Comparison of ENCODE assay signal across 2 cellular contexts in the genomic region with DNA sequence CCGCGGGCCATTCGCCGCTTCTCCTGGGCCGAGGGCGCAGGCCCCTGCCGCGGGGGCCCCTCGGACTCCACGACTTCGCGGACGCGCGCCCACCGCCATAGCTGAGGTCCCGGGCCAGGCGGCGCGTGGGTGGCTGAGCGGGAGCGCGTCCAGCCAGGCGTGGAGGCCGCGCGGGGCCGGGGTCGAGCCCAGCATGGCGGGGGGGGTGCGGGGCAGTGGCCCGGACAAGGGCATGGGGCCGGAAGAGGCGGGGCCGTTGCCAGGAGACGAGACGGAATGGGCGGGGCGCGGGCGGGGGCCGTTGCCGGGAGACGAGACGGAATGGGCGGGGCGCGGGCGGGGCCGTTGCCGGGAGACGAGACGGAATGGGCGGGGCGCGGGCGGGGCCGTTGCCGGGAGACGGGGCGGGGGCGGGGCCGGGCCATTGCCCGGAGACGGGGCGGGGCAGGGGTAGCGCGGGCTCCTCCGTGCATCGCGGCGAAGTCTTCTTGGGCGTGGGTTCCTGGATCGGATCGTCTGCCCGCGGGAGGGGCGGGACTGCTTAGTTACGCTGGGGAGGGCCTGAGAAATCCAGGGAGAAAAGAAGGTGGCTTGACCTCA.
TF ChIP-seq lines count a peak whose summit lies in the region.

No MANE protein-coding gene starts in this region.

TF ChIP-seq in HCT116, 20 proteins besides CTCF, POLR2A, EP300 and RAD21:
- TF ChIP-seq YY1 (IDR thresholded peaks at IDR 0.05; ENCODE audit: extremely low read depth, insufficient replicate concordance, low read depth, low read length) (no peak), SIN3A (IDR thresholded peaks at IDR 0.05; ENCODE audit: low read depth) (no peak), POLR2AphosphoS5 (IDR thresholded peaks at IDR 0.05; ENCODE audit: low read depth, low read length) (0 out of 2 replicates have a peak, but pooled peaks have one; percentile 24), ZFX (IDR thresholded peaks at IDR 0.05) (peak; percentile 47; the same call in 1 of the 2 replicates), TCF7L2 (IDR thresholded peaks at IDR 0.05; ENCODE audit: borderline replicate concordance, extremely low read depth, insufficient read depth, insufficient read length) (no peak), SP1 (IDR thresholded peaks at IDR 0.05; ENCODE audit: low read depth) (no peak)
- TF ChIP-seq, protein P1, sequence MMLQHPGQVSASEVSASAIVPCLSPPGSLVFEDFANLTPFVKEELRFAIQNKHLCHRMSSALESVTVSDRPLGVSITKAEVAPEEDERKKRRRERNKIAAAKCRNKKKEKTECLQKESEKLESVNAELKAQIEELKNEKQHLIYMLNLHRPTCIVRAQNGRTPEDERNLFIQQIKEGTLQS (IDR thresholded peaks at IDR 0.05), result no peak
- TF ChIP-seq, protein P2, sequence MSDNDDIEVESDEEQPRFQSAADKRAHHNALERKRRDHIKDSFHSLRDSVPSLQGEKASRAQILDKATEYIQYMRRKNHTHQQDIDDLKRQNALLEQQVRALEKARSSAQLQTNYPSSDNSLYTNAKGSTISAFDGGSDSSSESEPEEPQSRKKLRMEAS (IDR thresholded peaks at IDR 0.05), result peak; percentile 27; the same call in 1 of the 2 replicates
- TF ChIP-seq, protein P3, sequence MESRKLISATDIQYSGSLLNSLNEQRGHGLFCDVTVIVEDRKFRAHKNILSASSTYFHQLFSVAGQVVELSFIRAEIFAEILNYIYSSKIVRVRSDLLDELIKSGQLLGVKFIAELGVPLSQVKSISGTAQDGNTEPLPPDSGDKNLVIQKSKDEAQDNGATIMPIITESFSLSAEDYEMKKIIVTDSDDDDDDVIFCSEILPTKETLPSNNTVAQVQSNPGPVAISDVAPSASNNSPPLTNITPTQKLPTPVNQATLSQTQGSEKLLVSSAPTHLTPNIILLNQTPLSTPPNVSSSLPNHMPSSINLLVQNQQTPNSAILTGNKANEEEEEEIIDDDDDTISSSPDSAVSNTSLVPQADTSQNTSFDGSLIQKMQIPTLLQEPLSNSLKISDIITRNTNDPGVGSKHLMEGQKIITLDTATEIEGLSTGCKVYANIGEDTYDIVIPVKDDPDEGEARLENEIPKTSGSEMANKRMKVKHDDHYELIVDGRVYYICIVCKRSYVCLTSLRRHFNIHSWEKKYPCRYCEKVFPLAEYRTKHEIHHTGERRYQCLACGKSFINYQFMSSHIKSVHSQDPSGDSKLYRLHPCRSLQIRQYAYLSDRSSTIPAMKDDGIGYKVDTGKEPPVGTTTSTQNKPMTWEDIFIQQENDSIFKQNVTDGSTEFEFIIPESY (IDR thresholded peaks at IDR 0.05; ENCODE audit: extremely low read depth, insufficient replicate concordance, low read length), result no peak
TF ChIP-seq in HCT116: peak in this region for 3.

TF ChIP-seq in GM12878, 131 proteins besides CTCF, POLR2A, EP300 and RAD21 (continues in another document):
- TF ChIP-seq ATF7 (IDR thresholded peaks at IDR 0.05; ENCODE audit: low read depth) (no peak), ZNF384 (IDR thresholded peaks at IDR 0.05; ENCODE audit: borderline replicate concordance, low read depth, low read length) (no peak), GATAD2B (conservative IDR thresholded peaks at IDR 0.05; ENCODE audit: low read depth) (0 out of 2 replicates have a peak, but pooled peaks have one; percentile 68), YY1 (IDR thresholded peaks at IDR 0.05; ENCODE audit: low read depth, low read length) (peak; percentile 76), POLR2AphosphoS2 (IDR thresholded peaks at IDR 0.05; ENCODE audit: low read depth, low read length) (peak; percentile 37; the same call in 1 of the 2 replicates), CREB1 (IDR thresholded peaks at IDR 0.05; ENCODE audit: low read depth) (no peak), CEBPB (IDR thresholded peaks at IDR 0.05; ENCODE audit: borderline replicate concordance in 1 of 2, low read depth in 2 of 2, low read length in 2 of 2) (no peak), KLF5 (IDR thresholded peaks at IDR 0.05; ENCODE audit: partially characterized antibody) (no peak), HCFC1 (IDR thresholded peaks at IDR 0.05; ENCODE audit: low read length) (no peak), BMI1 (IDR thresholded peaks at IDR 0.05; ENCODE audit: borderline replicate concordance) (no peak), WRNIP1 (IDR thresholded peaks at IDR 0.05; ENCODE audit: borderline replicate concordance, low read depth, low read length) (no peak), MTA3 (IDR thresholded peaks at IDR 0.05; ENCODE audit: borderline replicate concordance, low read length) (no peak), ESRRA (IDR thresholded peaks at IDR 0.05; ENCODE audit: low read length) (no peak), HDAC6 (IDR thresholded peaks at IDR 0.05; ENCODE audit: unreplicated experiment) (no peak), SP1 (IDR thresholded peaks at IDR 0.05; ENCODE audit: low read depth, low read length) (peak; percentile 3), SRF (IDR thresholded peaks at IDR 0.05; ENCODE audit: low read depth in 2 of 2, low read length in 2 of 2) (peak in 1 of 2 experiments; percentile 47; a peak in 2 of 4 replicates), TAF1 (IDR thresholded peaks at IDR 0.05; ENCODE audit: borderline replicate concordance, low read depth, low read length) (no peak), STAT3 (IDR thresholded peaks at IDR 0.05; ENCODE audit: low read depth, low read length) (no peak), SMAD1 (IDR thresholded peaks at IDR 0.05; ENCODE audit: low read depth, partially characterized antibody) (no peak), BACH1 (IDR thresholded peaks at IDR 0.05; ENCODE audit: borderline replicate concordance) (peak; percentile 40; the same call in 1 of the 2 replicates), TCF7 (IDR thresholded peaks at IDR 0.05; ENCODE audit: borderline replicate concordance) (no peak), MYB (IDR thresholded peaks at IDR 0.05; ENCODE audit: borderline replicate concordance, low read depth, low read length) (no peak), CREM (IDR thresholded peaks at IDR 0.05; ENCODE audit: low read depth) (no peak), RB1 (IDR thresholded peaks at IDR 0.05; ENCODE audit: borderline replicate concordance) (0 out of 2 replicates have a peak, but pooled peaks have one; percentile 1), PAX5 (IDR thresholded peaks at IDR 0.05; ENCODE audit: borderline replicate concordance, low read depth, low read length) (peak; percentile 46; the same call in 1 of the 2 replicates), NR2F1 (conservative IDR thresholded peaks at IDR 0.05) (peak; percentile 79)
- TF ChIP-seq, protein P4, sequence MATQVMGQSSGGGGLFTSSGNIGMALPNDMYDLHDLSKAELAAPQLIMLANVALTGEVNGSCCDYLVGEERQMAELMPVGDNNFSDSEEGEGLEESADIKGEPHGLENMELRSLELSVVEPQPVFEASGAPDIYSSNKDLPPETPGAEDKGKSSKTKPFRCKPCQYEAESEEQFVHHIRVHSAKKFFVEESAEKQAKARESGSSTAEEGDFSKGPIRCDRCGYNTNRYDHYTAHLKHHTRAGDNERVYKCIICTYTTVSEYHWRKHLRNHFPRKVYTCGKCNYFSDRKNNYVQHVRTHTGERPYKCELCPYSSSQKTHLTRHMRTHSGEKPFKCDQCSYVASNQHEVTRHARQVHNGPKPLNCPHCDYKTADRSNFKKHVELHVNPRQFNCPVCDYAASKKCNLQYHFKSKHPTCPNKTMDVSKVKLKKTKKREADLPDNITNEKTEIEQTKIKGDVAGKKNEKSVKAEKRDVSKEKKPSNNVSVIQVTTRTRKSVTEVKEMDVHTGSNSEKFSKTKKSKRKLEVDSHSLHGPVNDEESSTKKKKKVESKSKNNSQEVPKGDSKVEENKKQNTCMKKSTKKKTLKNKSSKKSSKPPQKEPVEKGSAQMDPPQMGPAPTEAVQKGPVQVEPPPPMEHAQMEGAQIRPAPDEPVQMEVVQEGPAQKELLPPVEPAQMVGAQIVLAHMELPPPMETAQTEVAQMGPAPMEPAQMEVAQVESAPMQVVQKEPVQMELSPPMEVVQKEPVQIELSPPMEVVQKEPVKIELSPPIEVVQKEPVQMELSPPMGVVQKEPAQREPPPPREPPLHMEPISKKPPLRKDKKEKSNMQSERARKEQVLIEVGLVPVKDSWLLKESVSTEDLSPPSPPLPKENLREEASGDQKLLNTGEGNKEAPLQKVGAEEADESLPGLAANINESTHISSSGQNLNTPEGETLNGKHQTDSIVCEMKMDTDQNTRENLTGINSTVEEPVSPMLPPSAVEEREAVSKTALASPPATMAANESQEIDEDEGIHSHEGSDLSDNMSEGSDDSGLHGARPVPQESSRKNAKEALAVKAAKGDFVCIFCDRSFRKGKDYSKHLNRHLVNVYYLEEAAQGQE (IDR thresholded peaks at IDR 0.05; ENCODE audit: low read depth, low read length), result no peak
- TF ChIP-seq, protein P5, sequence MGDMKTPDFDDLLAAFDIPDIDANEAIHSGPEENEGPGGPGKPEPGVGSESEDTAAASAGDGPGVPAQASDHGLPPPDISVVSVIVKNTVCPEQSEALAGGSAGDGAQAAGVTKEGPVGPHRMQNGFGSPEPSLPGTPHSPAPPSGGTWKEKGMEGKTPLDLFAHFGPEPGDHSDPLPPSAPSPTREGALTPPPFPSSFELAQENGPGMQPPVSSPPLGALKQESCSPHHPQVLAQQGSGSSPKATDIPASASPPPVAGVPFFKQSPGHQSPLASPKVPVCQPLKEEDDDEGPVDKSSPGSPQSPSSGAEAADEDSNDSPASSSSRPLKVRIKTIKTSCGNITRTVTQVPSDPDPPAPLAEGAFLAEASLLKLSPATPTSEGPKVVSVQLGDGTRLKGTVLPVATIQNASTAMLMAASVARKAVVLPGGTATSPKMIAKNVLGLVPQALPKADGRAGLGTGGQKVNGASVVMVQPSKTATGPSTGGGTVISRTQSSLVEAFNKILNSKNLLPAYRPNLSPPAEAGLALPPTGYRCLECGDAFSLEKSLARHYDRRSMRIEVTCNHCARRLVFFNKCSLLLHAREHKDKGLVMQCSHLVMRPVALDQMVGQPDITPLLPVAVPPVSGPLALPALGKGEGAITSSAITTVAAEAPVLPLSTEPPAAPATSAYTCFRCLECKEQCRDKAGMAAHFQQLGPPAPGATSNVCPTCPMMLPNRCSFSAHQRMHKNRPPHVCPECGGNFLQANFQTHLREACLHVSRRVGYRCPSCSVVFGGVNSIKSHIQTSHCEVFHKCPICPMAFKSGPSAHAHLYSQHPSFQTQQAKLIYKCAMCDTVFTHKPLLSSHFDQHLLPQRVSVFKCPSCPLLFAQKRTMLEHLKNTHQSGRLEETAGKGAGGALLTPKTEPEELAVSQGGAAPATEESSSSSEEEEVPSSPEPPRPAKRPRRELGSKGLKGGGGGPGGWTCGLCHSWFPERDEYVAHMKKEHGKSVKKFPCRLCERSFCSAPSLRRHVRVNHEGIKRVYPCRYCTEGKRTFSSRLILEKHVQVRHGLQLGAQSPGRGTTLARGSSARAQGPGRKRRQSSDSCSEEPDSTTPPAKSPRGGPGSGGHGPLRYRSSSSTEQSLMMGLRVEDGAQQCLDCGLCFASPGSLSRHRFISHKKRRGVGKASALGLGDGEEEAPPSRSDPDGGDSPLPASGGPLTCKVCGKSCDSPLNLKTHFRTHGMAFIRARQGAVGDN (IDR thresholded peaks at IDR 0.05), result no peak; the same call in 1 of the 2 replicates
- TF ChIP-seq, protein P2 (IDR thresholded peaks at IDR 0.05; ENCODE audit: low read depth, low read length), result no peak; the same call in 1 of the 2 replicates
- TF ChIP-seq, protein P6, sequence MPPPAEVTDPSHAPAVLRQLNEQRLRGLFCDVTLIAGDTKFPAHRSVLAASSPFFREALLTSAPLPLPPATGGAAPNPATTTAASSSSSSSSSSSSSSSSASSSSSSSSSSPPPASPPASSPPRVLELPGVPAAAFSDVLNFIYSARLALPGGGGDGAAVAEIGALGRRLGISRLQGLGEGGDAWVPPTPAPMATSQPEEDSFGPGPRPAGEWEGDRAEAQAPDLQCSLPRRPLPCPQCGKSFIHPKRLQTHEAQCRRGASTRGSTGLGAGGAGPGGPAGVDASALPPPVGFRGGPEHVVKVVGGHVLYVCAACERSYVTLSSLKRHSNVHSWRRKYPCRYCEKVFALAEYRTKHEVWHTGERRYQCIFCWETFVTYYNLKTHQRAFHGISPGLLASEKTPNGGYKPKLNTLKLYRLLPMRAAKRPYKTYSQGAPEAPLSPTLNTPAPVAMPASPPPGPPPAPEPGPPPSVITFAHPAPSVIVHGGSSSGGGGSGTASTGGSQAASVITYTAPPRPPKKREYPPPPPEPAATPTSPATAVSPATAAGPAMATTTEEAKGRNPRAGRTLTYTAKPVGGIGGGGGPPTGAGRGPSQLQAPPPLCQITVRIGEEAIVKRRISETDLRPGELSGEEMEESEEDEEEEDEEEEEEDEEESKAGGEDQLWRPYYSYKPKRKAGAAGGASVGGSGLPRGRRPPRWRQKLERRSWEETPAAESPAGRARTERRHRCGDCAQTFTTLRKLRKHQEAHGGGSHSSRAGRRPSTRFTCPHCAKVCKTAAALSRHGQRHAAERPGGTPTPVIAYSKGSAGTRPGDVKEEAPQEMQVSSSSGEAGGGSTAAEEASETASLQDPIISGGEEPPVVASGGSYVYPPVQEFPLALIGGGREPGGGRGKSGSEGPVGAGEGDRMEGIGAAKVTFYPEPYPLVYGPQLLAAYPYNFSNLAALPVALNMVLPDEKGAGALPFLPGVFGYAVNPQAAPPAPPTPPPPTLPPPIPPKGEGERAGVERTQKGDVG (CRISPR knock-in tag; IDR thresholded peaks at IDR 0.05), result no peak
- TF ChIP-seq, protein P3 (IDR thresholded peaks at IDR 0.05), result no peak
- TF ChIP-seq, protein P7, sequence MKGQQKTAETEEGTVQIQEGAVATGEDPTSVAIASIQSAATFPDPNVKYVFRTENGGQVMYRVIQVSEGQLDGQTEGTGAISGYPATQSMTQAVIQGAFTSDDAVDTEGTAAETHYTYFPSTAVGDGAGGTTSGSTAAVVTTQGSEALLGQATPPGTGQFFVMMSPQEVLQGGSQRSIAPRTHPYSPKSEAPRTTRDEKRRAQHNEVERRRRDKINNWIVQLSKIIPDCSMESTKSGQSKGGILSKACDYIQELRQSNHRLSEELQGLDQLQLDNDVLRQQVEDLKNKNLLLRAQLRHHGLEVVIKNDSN (IDR thresholded peaks at IDR 0.05; ENCODE audit: borderline replicate concordance, extremely low read length, insufficient read depth, low read depth, low read length), result no peak
- TF ChIP-seq, protein P8, sequence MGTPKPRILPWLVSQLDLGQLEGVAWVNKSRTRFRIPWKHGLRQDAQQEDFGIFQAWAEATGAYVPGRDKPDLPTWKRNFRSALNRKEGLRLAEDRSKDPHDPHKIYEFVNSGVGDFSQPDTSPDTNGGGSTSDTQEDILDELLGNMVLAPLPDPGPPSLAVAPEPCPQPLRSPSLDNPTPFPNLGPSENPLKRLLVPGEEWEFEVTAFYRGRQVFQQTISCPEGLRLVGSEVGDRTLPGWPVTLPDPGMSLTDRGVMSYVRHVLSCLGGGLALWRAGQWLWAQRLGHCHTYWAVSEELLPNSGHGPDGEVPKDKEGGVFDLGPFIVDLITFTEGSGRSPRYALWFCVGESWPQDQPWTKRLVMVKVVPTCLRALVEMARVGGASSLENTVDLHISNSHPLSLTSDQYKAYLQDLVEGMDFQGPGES (IDR thresholded peaks at IDR 0.05), result no peak
